Comparison of ENCODE assay signal across 1 cellular context in genomic region chr14:67392123-67392522, GRCh38.
TF ChIP-seq lines count a peak whose summit lies in the region.

No MANE protein-coding gene starts in this region.

TF ChIP-seq in K562, 482 proteins besides CTCF, POLR2A, EP300 and RAD21:
- TF ChIP-seq EP400 (IDR thresholded peaks at IDR 0.05) (no peak), MECOM (CRISPR knock-in tag; IDR thresholded peaks at IDR 0.05) (no peak), ZNF354B (CRISPR knock-in tag; IDR thresholded peaks at IDR 0.05) (no peak), SAFB2 (IDR thresholded peaks at IDR 0.05; ENCODE audit: borderline replicate concordance, low read depth, low read length, severe bottlenecking) (no peak), DMBX1 (CRISPR knock-in tag; IDR thresholded peaks at IDR 0.05; ENCODE audit: borderline replicate concordance) (no peak), MAFK (IDR thresholded peaks at IDR 0.05; ENCODE audit: low read length) (no peak), ZNF124 (CRISPR knock-in tag; IDR thresholded peaks at IDR 0.05) (no peak), NRF1 (conservative IDR thresholded peaks at IDR 0.05 in 1 of 2, IDR thresholded peaks at IDR 0.05 in 1 of 2) (no peak), RFX7 (CRISPR knock-in tag; IDR thresholded peaks at IDR 0.05) (no peak), CREB3 (tag; conservative IDR thresholded peaks at IDR 0.05; ENCODE audit: low read depth) (no peak), ZBTB43 (CRISPR knock-in tag; IDR thresholded peaks at IDR 0.05) (no peak), CCAR2 (IDR thresholded peaks at IDR 0.05; ENCODE audit: low read depth, low read length) (no peak), FOXJ2 (tag; IDR thresholded peaks at IDR 0.05) (no peak)
- TF ChIP-seq, protein P1, sequence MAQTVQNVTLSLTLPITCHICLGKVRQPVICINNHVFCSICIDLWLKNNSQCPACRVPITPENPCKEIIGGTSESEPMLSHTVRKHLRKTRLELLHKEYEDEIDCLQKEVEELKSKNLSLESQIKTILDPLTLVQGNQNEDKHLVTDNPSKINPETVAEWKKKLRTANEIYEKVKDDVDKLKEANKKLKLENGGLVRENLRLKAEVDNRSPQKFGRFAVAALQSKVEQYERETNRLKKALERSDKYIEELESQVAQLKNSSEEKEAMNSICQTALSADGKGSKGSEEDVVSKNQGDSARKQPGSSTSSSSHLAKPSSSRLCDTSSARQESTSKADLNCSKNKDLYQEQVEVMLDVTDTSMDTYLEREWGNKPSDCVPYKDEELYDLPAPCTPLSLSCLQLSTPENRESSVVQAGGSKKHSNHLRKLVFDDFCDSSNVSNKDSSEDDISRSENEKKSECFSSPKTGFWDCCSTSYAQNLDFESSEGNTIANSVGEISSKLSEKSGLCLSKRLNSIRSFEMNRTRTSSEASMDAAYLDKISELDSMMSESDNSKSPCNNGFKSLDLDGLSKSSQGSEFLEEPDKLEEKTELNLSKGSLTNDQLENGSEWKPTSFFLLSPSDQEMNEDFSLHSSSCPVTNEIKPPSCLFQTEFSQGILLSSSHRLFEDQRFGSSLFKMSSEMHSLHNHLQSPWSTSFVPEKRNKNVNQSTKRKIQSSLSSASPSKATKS (CRISPR knock-in tag; IDR thresholded peaks at IDR 0.05) = no peak
- TF ChIP-seq, protein P2, sequence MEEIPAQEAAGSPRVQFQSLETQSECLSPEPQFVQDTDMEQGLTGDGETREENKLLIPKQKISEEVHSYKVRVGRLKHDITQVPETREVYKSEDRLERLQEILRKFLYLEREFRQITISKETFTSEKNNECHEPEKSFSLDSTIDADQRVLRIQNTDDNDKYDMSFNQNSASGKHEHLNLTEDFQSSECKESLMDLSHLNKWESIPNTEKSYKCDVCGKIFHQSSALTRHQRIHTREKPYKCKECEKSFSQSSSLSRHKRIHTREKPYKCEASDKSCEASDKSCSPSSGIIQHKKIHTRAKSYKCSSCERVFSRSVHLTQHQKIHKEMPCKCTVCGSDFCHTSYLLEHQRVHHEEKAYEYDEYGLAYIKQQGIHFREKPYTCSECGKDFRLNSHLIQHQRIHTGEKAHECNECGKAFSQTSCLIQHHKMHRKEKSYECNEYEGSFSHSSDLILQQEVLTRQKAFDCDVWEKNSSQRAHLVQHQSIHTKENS (CRISPR knock-in tag; IDR thresholded peaks at IDR 0.05) = no peak
